ENCODE assay signal across 32 cellular contexts in genomic region chr22:24176040-24176439, GRCh38. TPM values are rescaled to one million over a fixed set of nuclear protein-coding genes. Genes with fewer than 3 reads are reported as not detected.
DNase-seq lines count a peak whose midpoint lies in the region; ATAC-seq and TF ChIP-seq lines count a peak whose summit lies in the region.
"Had no signal": no experiment of that assay in that cellular context is flagged by ENCODE, and none has a peak within 500 bp of the region (broad histone marks: within the 10 kb centered on the region; RNA-seq: fewer than 3 reads in every experiment).

No MANE protein-coding gene starts in this region.

- TF ChIP-seq CTCF in coronary artery (IDR thresholded peaks at IDR 0.05) (no peak), thoracic aorta (IDR thresholded peaks at IDR 0.05) (no peak), spleen (IDR thresholded peaks at IDR 0.05 in 8 of 11, conservative IDR thresholded peaks at IDR 0.05 in 3 of 11) (no peak)

- WGBS in spleen, 5 donors = 90 to 96% (median 92%) methylated on average over 3 to 11 of the region's 11 CpGs

- H3K27ac ChIP-seq in coronary artery (peak overlapping the region; percentile 81 to 97), muscle layer of duodenum (ENCODE audit: low read length) (peak overlapping the region; percentile 39), thoracic aorta (peak overlapping the region; percentile 86 to 91), spleen (peak overlapping the region in 2 of 8 donors; percentile 2 to 24)
- H3K27ac ChIP-seq: hepatocyte had no signal

- H3K36me3 ChIP-seq in muscle layer of duodenum (ENCODE audit: control insufficient read depth in 1 of 2, insufficient read depth in 2 of 2, low read length in 2 of 2) (peaks cover 23 to 39% of the 10 kb centered on the region in 2 donors), thoracic aorta (peaks cover 27% of the 10 kb centered on the region), spleen (peaks cover 0 to 93% (median 75%) of the 10 kb centered on the region in 6 donors)

- no peak for TF ChIP-seq POLR2A in spleen (IDR thresholded peaks at IDR 0.05)

- DNase-seq in activated naive CD8-positive, alpha-beta T cell treated with anti-CD3 and anti-CD28 coated beads, Interleukin-2, amount 50 U/mL, for 24 hours = no peak
- no peak for DNase-seq in coronary artery (ENCODE audit: low spot score)
- DNase-seq in thoracic aorta (ENCODE audit: low spot score) = no peak
- no peak for DNase-seq in spleen
- DNase-seq in NCI-H524 (lab: John Stamatoyannopoulos, UW) = no peak
- DNase-seq: activated CD4-positive, alpha-beta T cell treated with anti-CD3 and anti-CD28 coated beads for 48 hours; activated T-cell treated with anti-CD3 and anti-CD28 coated beads, Interleukin-2, amount 50 U/mL, for 4 hours; DMS 273 treated with DMSO at 0.1 percent for 48 hours; effector memory CD4-positive, alpha-beta T cell; foreskin melanocyte; GOT3; HFFc6; Kasumi-1; left lung; NCI-H1048; NCI-H187; NCI-H2171; NCI-H510A; retina; SHP77; stimulated activated CD4-positive, alpha-beta T cell treated with anti-CD3 and anti-CD28 coated beads, Interleukin-12 subunit alpha, Interleukin-12 subunit beta, amount 100 ng/mL, for 4 hours; stimulated activated CD4-positive, alpha-beta T cell treated with anti-CD3 and anti-CD28 coated beads, Interleukin-4, amount 100 ng/mL, for 24 hours; stimulated activated naive CD4-positive, alpha-beta T cell; thyroid gland had no signal

- no peaks in the 10 kb centered on the region for H3K27me3 Mint-ChIP-seq in activated naive CD8-positive, alpha-beta T cell
- no peaks in the 10 kb centered on the region for H3K27me3 Mint-ChIP-seq in activated naive CD8-positive, alpha-beta T cell treated with anti-CD3 and anti-CD28 coated beads, Interleukin-2, amount 50 U/mL, for 24 hours
- H3K27me3 Mint-ChIP-seq: CD4-positive, alpha-beta memory T cell; natural killer cell treated with Interleukin-12 subunit alpha and Interleukin-12 subunit beta and Interleukin-15 and Interleukin-18, amount 100 ng/mL, for 72 hours had no signal

- H3K27me3 ChIP-seq in muscle layer of duodenum (ENCODE audit: low read depth, low read length) (no peaks in the 10 kb centered on the region), thoracic aorta (replicated peaks; ENCODE audit: insufficient read depth) (no peaks in the 10 kb centered on the region), spleen (replicated peaks in 1 of 7) (no peaks in the 10 kb centered on the region)
- H3K27me3 ChIP-seq: hepatocyte, left lung, thyroid gland had no signal

- H3K4me1 Mint-ChIP-seq in activated naive CD8-positive, alpha-beta T cell (ENCODE audit: low read depth) = peaks cover 3% of the 10 kb centered on the region
- no peaks in the 10 kb centered on the region for H3K4me1 Mint-ChIP-seq in activated naive CD8-positive, alpha-beta T cell treated with anti-CD3 and anti-CD28 coated beads, Interleukin-2, amount 50 U/mL, for 24 hours
- H3K4me1 Mint-ChIP-seq: CD4-positive, alpha-beta memory T cell; mesothelial cell of epicardium had no signal

- H3K4me3 ChIP-seq in coronary artery (no peak overlapping the region), muscle layer of duodenum (ENCODE audit: low read depth in 1 of 2, low read length in 2 of 2) (no peak overlapping the region), thoracic aorta (no peak overlapping the region), spleen (no peak overlapping the region)
- H3K4me3 ChIP-seq: hepatocyte, left lung, thyroid gland had no signal

- H3K9me3 ChIP-seq in muscle layer of duodenum (ENCODE audit: control insufficient read depth in 1 of 2, low read length in 2 of 2) (no peaks in the 10 kb centered on the region), thoracic aorta (no peaks in the 10 kb centered on the region), spleen (no peaks in the 10 kb centered on the region)
- H3K9me3 ChIP-seq: left lung, thyroid gland had no signal

- ATAC-seq in activated naive CD8-positive, alpha-beta T cell treated with anti-CD3 and anti-CD28 coated beads, Interleukin-2, amount 50 U/mL, for 24 hours = no peak
- ATAC-seq in thoracic aorta (ENCODE audit: insufficient number of reproducible peaks, low FRiP score, low read depth) (no peak), HG03565 (IDR thresholded peaks at IDR 0.05; ENCODE audit: unreplicated experiment) (no peak)
- ATAC-seq: activated T-cell treated with anti-CD3 and anti-CD28 coated beads, Interleukin-2, amount 50 U/mL, for 4 hours; natural killer cell treated with Interleukin-12 subunit alpha and Interleukin-12 subunit beta and Interleukin-15 and Interleukin-18, amount 100 ng/mL, for 72 hours had no signal

- intact Hi-C loops in spleen (cut with DNase I; ENCODE audit: low total_unique reads) = no loop called here

- H3K4me1 ChIP-seq in muscle layer of duodenum (ENCODE audit: control insufficient read depth in 1 of 2, insufficient read depth in 2 of 2, low read length in 2 of 2) (peaks cover 0 to 25% of the 10 kb centered on the region in 2 donors), thoracic aorta (ENCODE audit: control insufficient read depth in 1 of 2, low read depth in 2 of 2) (peaks cover 31 to 63% of the 10 kb centered on the region in 2 donors), spleen (peaks cover 0 to 13% (median 4%) of the 10 kb centered on the region in 6 donors)

- H3K36me3 Mint-ChIP-seq in activated naive CD8-positive, alpha-beta T cell = no peaks in the 10 kb centered on the region
- H3K36me3 Mint-ChIP-seq in activated naive CD8-positive, alpha-beta T cell treated with anti-CD3 and anti-CD28 coated beads, Interleukin-2, amount 50 U/mL, for 24 hours (ENCODE audit: low read depth) = no peaks in the 10 kb centered on the region
- H3K36me3 Mint-ChIP-seq: mesothelial cell of epicardium; natural killer cell treated with Interleukin-12 subunit alpha and Interleukin-12 subunit beta and Interleukin-15 and Interleukin-18, amount 100 ng/mL, for 72 hours had no signal

- H3K4me3 Mint-ChIP-seq in activated naive CD8-positive, alpha-beta T cell = no peak overlapping the region
- H3K4me3 Mint-ChIP-seq in activated naive CD8-positive, alpha-beta T cell treated with anti-CD3 and anti-CD28 coated beads, Interleukin-2, amount 50 U/mL, for 24 hours = no peak overlapping the region
- H3K4me3 Mint-ChIP-seq: activated T-cell treated with anti-CD3 and anti-CD28 coated beads, Interleukin-2, amount 50 U/mL, for 4 hours; CD4-positive, alpha-beta memory T cell; HFFc6; mesothelial cell of epicardium; natural killer cell treated with Interleukin-12 subunit alpha and Interleukin-12 subunit beta and Interleukin-15 and Interleukin-18, amount 100 ng/mL, for 72 hours; T-helper 2 cell treated with Interferon-gamma antibody and Interleukin-4, amounts not matched to agents 5 μg/mL and 100 μg/mL, for 36 hours had no signal

- H3K27ac Mint-ChIP-seq in activated naive CD8-positive, alpha-beta T cell = peak overlapping the region; percentile 28
- H3K27ac Mint-ChIP-seq in activated naive CD8-positive, alpha-beta T cell treated with anti-CD3 and anti-CD28 coated beads, Interleukin-2, amount 50 U/mL, for 24 hours = no peak overlapping the region
- H3K27ac Mint-ChIP-seq: CD4-positive, alpha-beta memory T cell; mesothelial cell of epicardium; T-helper 2 cell treated with Interferon-gamma antibody and Interleukin-4, amounts not matched to agents 5 μg/mL and 100 μg/mL, for 36 hours had no signal

- no peaks in the 10 kb centered on the region for H3K9me3 Mint-ChIP-seq in activated naive CD8-positive, alpha-beta T cell (ENCODE audit: low read depth)
- no peaks in the 10 kb centered on the region for H3K9me3 Mint-ChIP-seq in activated naive CD8-positive, alpha-beta T cell treated with anti-CD3 and anti-CD28 coated beads, Interleukin-2, amount 50 U/mL, for 24 hours
- H3K9me3 Mint-ChIP-seq: activated T-cell treated with anti-CD3 and anti-CD28 coated beads, Interleukin-2, amount 50 U/mL, for 4 hours; CD4-positive, alpha-beta memory T cell; HFFc6; mesothelial cell of epicardium; natural killer cell treated with Interleukin-12 subunit alpha and Interleukin-12 subunit beta and Interleukin-15 and Interleukin-18, amount 100 ng/mL, for 72 hours; T-helper 2 cell treated with Interferon-gamma antibody and Interleukin-4, amounts not matched to agents 5 μg/mL and 100 μg/mL, for 36 hours had no signal

RNA-seq across cellular contexts. Expression of gene SUSD2, which starts 5.2 kb away (rescaled TPM):
- total RNA-seq in thoracic aorta = 10 to 100 TPM; 16.8 to 43.2 TPM
- total RNA-seq in spleen = 1 to 10 TPM; 1.4 to 9.0 (median 3.2) TPM
- polyA plus RNA-seq in spleen = 1 to 10 TPM; 2.2 to 4.0 (median 3.6) TPM
